23 cellular contexts compared by ENCODE assay signal in the genomic region with DNA sequence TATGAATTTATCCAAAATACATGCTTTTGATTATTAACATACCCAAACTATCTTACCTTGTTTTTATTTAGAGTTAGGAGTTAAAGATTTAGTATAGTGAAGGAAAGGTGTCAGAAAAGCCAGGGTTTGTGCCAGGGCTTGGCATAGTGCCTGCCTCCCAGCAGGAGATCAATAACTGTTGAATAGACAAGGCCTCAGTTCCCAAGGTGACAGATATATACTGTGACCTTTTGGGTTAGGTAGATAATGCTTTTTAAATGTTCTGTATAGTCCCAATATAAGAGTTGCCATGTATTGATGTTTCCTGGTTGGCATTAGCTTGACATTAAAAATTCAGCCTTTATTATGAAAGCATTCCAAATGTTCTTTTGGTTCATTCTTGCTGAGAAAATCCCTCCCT.
DNase-seq lines count a peak whose midpoint lies in the region; TF ChIP-seq lines count a peak whose summit lies in the region.
"Had no signal": no experiment of that assay in that cellular context is flagged by ENCODE, and none has a peak within 500 bp of the region (broad histone marks: within the 10 kb centered on the region; RNA-seq: fewer than 3 reads in every experiment).

No MANE protein-coding gene starts in this region.

- no peaks in the 10 kb centered on the region for H3K9me3 Mint-ChIP-seq in Calu3 (ENCODE audit: low read depth, unreplicated experiment)
- H3K9me3 Mint-ChIP-seq: CD4-positive, alpha-beta T cell had no signal

- H3K27ac ChIP-seq in VCaP, result peak overlapping the region; percentile 90
- H3K27ac ChIP-seq: skin epidermis, suprapubic skin, uterus had no signal

- BruUV-seq in Calu3 (replicated peaks; lab: Mats Ljungman, UMichigan), result no TSS peak

- no peak overlapping the region for H3K27ac Mint-ChIP-seq in Calu3 (ENCODE audit: unreplicated experiment)
- H3K27ac Mint-ChIP-seq: activated CD8-positive, alpha-beta T cell treated with anti-CD3 and anti-CD28 coated beads, Interleukin-2, amount 10 ng/mL, durations not matched to agents 7 days and 5 days; CD4-positive, alpha-beta T cell; stimulated activated memory B cell treated with anti-CD40 and anti-IgM and Interleukin-4, amounts not matched to agents 10 μg/mL and 1 μg/mL and 100 μg/mL, for 72 hours had no signal

- DNase-seq in Calu3 (peak; percentile 35), NCI-H2081 treated with DMSO at 0.1 percent for 48 hours (lab: John Stamatoyannopoulos, UW) (peak; percentile 12), dedifferentiated amniotic fluid mesenchymal stem cell (ENCODE audit: extremely low spot score) (no peak), GM10248 (ENCODE audit: extremely low spot score) (no peak)
- DNase-seq in activated CD4-positive, alpha-beta T cell treated with anti-CD3 and anti-CD28 coated beads for 1 hour, result no peak
- DNase-seq: activated CD8-positive, alpha-beta T cell treated with anti-CD3 and anti-CD28 coated beads, Interleukin-2, amount 10 ng/mL, durations not matched to agents 7 days and 5 days; activated naive CD4-positive, alpha-beta T cell; activated T-cell treated with anti-CD3 and anti-CD28 coated beads, Interleukin-2, amount 50 U/mL, for 1 hour; amygdala; CD4-positive, alpha-beta T cell; cortex of kidney; DMS79 treated with DMSO at 0.1 percent for 48 hours; Kasumi-1; NCI-H1436; NCI-H82; stimulated activated CD4-positive, alpha-beta T cell treated with anti-CD3 and anti-CD28 coated beads, Interleukin-1b, Interleukin-23, amount 100 ng/mL, for 48 hours; T1000; uterus had no signal

- TF ChIP-seq CTCF in Calu3 (IDR thresholded peaks at IDR 0.05; ENCODE audit: unreplicated experiment) (no peak), VCaP (conservative IDR thresholded peaks at IDR 0.05) (no peak), GM10248 (IDR thresholded peaks at IDR 0.05; ENCODE audit: control extremely low read depth, extremely low read depth, low read depth, missing control alignments) (no peak)

- CTCF ChIA-PET in Calu3 (lab: Charles Lee) (interaction anchor here (1.3 kb wide), 1 partner anchor 27 kb away, joined by 3 read pairs; no protein-coding TSS in a partner anchor), GM10248 (lab: Yijun Ruan, JAX) (interaction anchor here (1.5 kb wide), 1 partner anchor 13 kb away, joined by 5 read pairs; no protein-coding TSS in a partner anchor)

- H3K4me1 Mint-ChIP-seq in Calu3 (ENCODE audit: low read depth, unreplicated experiment), result peaks cover 8% of the 10 kb centered on the region
- H3K4me1 Mint-ChIP-seq: stimulated activated memory B cell treated with anti-CD40 and anti-IgM and Interleukin-4, amounts not matched to agents 10 μg/mL and 1 μg/mL and 100 μg/mL, for 72 hours had no signal

- no peaks in the 10 kb centered on the region for H3K27me3 Mint-ChIP-seq in Calu3 (ENCODE audit: unreplicated experiment)
- H3K27me3 Mint-ChIP-seq: CD4-positive, alpha-beta T cell; stimulated activated memory B cell treated with anti-CD40 and anti-IgM and Interleukin-4, amounts not matched to agents 10 μg/mL and 1 μg/mL and 100 μg/mL, for 72 hours had no signal

- no peak overlapping the region for H3K4me3 Mint-ChIP-seq in Calu3 (ENCODE audit: low read depth, unreplicated experiment)
- H3K4me3 Mint-ChIP-seq: activated CD8-positive, alpha-beta T cell treated with anti-CD3 and anti-CD28 coated beads, Interleukin-2, amount 10 ng/mL, durations not matched to agents 7 days and 5 days; CD4-positive, alpha-beta T cell; stimulated activated memory B cell treated with anti-CD40 and anti-IgM and Interleukin-4, amounts not matched to agents 10 μg/mL and 1 μg/mL and 100 μg/mL, for 72 hours had no signal

- intact Hi-C loops in Calu3 (cut with micrococcal nuclease; ENCODE audit: unreplicated experiment), result no loop called here

- no peak for TF ChIP-seq EP300 in Ishikawa (IDR thresholded peaks at IDR 0.05; ENCODE audit: borderline replicate concordance)

- no peaks in the 10 kb centered on the region for H3K36me3 Mint-ChIP-seq in Calu3 (ENCODE audit: insufficient read depth, unreplicated experiment)
- H3K36me3 Mint-ChIP-seq: stimulated activated memory B cell treated with anti-CD40 and anti-IgM and Interleukin-4, amounts not matched to agents 10 μg/mL and 1 μg/mL and 100 μg/mL, for 72 hours had no signal

- POLR2A ChIA-PET in GM10248 (lab: Yijun Ruan, JAX), result no interaction called here

- TF ChIP-seq RAD21 in Ishikawa (IDR thresholded peaks at IDR 0.05; ENCODE audit: low read depth), result no peak

TF ChIP-seq in Ishikawa, 13 proteins besides CTCF, POLR2A, EP300 and RAD21:
- TF ChIP-seq TEAD4 (IDR thresholded peaks at IDR 0.05) (0 out of 2 replicates have a peak, but pooled peaks have one; percentile 6), ZBTB7A (IDR thresholded peaks at IDR 0.05; ENCODE audit: low read depth) (no peak), NFIC (IDR thresholded peaks at IDR 0.05) (peak; percentile 86)

Comparison
In these comparisons a context has a peak if more than half of its experiments do, and no peak if none do; other contexts are left out.
1. DNase-seq: peak in Calu3 (single experiment) and NCI-H2081 treated with DMSO at 0.1 percent for 48 hours (single experiment); none in dedifferentiated amniotic fluid mesenchymal stem cell (single experiment), GM10248 (single experiment) and activated CD4-positive, alpha-beta T cell treated with anti-CD3 and anti-CD28 coated beads for 1 hour (single experiment).